ENCODE assay signal across 3 cellular contexts in genomic region chr4:73369506-73370199, GRCh38. TPM values are rescaled to one million over a fixed set of nuclear protein-coding genes. Genes with fewer than 3 reads are reported as not detected.
"Had no signal": no experiment of that assay in that cellular context is flagged by ENCODE, and none has a peak within 500 bp of the region (broad histone marks: within the 10 kb centered on the region; RNA-seq: fewer than 3 reads in every experiment).

No MANE protein-coding gene starts in this region.

RNA-seq across cellular contexts. Expression of gene ALB, which starts 34.4 kb away (rescaled TPM):
- total RNA-seq: M059J, SJSA1 had no signal
- polyA plus RNA-seq: SK-N-SH had no signal
